ENCODE assay signal across 2 cellular contexts in the genomic region with DNA sequence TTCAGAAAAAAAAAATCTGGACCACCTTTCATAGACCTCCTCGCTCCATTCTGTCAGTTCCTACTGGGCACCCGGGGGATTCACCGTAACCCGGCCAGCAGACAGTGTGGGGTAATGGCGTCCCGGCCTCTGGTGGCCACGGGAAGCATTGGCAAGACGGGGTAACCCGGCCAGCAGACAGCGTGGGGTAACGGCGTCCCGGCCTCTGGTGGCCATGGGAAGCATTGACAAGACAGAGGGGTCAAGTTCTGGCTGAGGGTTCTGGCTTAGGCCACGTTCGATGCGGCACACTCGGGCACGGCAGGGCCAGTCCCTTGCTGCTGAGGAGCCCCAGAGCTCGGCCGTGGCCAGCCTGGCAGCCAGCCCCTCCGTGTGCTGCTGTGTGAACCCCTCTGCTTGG.
TF ChIP-seq lines count a peak whose summit lies in the region.

No MANE protein-coding gene starts in this region.

TF ChIP-seq in HEK293, 187 proteins besides CTCF, POLR2A, EP300 and RAD21 (continued from another document):
- TF ChIP-seq ZNF670 (tag by site-specific recombination; IDR thresholded peaks at IDR 0.05; ENCODE audit: low read depth) (no peak), ZNF221 (tag by site-specific recombination; IDR thresholded peaks at IDR 0.05; ENCODE audit: borderline replicate concordance) (no peak), ZNF211 (tag by site-specific recombination; IDR thresholded peaks at IDR 0.05; ENCODE audit: low read depth) (no peak), ZNF2 (tag by site-specific recombination; IDR thresholded peaks at IDR 0.05) (no peak)
TF ChIP-seq in HEK293: peak in this region for 0.

TF ChIP-seq in K562, 482 proteins besides CTCF, POLR2A, EP300 and RAD21 (continued from another document):
- TF ChIP-seq NFIX (CRISPR knock-in tag; IDR thresholded peaks at IDR 0.05; ENCODE audit: low read depth) (no peak), MCM7 (IDR thresholded peaks at IDR 0.05) (no peak), E2F3 (CRISPR knock-in tag; IDR thresholded peaks at IDR 0.05) (no peak), CREM (IDR thresholded peaks at IDR 0.05; ENCODE audit: low read depth) (peak; percentile 47), MYNN (IDR thresholded peaks at IDR 0.05) (no peak), MYNN (CRISPR knock-in tag; IDR thresholded peaks at IDR 0.05) (no peak), HDAC3 (IDR thresholded peaks at IDR 0.05; ENCODE audit: borderline replicate concordance, partially characterized antibody) (no peak), POLR2AphosphoS2 (IDR thresholded peaks at IDR 0.05; ENCODE audit: low read length) (no peak), ZNF696 (CRISPR knock-in tag; conservative IDR thresholded peaks at IDR 0.05) (no peak), ZNF551 (CRISPR knock-in tag; IDR thresholded peaks at IDR 0.05) (no peak), SMAD4 (CRISPR knock-in tag; conservative IDR thresholded peaks at IDR 0.05) (no peak), GABPB2 (CRISPR knock-in tag; conservative IDR thresholded peaks at IDR 0.05) (no peak), TCF7 (IDR thresholded peaks at IDR 0.05; ENCODE audit: borderline replicate concordance) (no peak), SMC3 (conservative IDR thresholded peaks at IDR 0.05; ENCODE audit: insufficient read depth, low read depth, low read length) (peak; percentile 45; the same call in 1 of the 2 replicates), EWSR1 (IDR thresholded peaks at IDR 0.05; ENCODE audit: borderline replicate concordance, low read depth, partially characterized antibody) (no peak), ELF4 (CRISPR knock-in tag; IDR thresholded peaks at IDR 0.05) (no peak), BCL6 (CRISPR knock-in tag; IDR thresholded peaks at IDR 0.05) (no peak), CBX1 (IDR thresholded peaks at IDR 0.05; ENCODE audit: low read depth) (0 out of 2 replicates have a peak, but pooled peaks have one; percentile 31), SRSF9 (IDR thresholded peaks at IDR 0.05; ENCODE audit: borderline replicate concordance, low read depth, low read length) (no peak), XRCC5 (IDR thresholded peaks at IDR 0.05; ENCODE audit: low read depth, low read length) (0 out of 2 replicates have a peak, but pooled peaks have one; percentile 38), CCAR2 (IDR thresholded peaks at IDR 0.05; ENCODE audit: low read depth, low read length) (no peak), NBN (IDR thresholded peaks at IDR 0.05; ENCODE audit: low read depth) (no peak), POLR3G (IDR thresholded peaks at IDR 0.05; ENCODE audit: extremely low read depth, insufficient read length, insufficient replicate concordance) (no peak)
- TF ChIP-seq, protein P1, sequence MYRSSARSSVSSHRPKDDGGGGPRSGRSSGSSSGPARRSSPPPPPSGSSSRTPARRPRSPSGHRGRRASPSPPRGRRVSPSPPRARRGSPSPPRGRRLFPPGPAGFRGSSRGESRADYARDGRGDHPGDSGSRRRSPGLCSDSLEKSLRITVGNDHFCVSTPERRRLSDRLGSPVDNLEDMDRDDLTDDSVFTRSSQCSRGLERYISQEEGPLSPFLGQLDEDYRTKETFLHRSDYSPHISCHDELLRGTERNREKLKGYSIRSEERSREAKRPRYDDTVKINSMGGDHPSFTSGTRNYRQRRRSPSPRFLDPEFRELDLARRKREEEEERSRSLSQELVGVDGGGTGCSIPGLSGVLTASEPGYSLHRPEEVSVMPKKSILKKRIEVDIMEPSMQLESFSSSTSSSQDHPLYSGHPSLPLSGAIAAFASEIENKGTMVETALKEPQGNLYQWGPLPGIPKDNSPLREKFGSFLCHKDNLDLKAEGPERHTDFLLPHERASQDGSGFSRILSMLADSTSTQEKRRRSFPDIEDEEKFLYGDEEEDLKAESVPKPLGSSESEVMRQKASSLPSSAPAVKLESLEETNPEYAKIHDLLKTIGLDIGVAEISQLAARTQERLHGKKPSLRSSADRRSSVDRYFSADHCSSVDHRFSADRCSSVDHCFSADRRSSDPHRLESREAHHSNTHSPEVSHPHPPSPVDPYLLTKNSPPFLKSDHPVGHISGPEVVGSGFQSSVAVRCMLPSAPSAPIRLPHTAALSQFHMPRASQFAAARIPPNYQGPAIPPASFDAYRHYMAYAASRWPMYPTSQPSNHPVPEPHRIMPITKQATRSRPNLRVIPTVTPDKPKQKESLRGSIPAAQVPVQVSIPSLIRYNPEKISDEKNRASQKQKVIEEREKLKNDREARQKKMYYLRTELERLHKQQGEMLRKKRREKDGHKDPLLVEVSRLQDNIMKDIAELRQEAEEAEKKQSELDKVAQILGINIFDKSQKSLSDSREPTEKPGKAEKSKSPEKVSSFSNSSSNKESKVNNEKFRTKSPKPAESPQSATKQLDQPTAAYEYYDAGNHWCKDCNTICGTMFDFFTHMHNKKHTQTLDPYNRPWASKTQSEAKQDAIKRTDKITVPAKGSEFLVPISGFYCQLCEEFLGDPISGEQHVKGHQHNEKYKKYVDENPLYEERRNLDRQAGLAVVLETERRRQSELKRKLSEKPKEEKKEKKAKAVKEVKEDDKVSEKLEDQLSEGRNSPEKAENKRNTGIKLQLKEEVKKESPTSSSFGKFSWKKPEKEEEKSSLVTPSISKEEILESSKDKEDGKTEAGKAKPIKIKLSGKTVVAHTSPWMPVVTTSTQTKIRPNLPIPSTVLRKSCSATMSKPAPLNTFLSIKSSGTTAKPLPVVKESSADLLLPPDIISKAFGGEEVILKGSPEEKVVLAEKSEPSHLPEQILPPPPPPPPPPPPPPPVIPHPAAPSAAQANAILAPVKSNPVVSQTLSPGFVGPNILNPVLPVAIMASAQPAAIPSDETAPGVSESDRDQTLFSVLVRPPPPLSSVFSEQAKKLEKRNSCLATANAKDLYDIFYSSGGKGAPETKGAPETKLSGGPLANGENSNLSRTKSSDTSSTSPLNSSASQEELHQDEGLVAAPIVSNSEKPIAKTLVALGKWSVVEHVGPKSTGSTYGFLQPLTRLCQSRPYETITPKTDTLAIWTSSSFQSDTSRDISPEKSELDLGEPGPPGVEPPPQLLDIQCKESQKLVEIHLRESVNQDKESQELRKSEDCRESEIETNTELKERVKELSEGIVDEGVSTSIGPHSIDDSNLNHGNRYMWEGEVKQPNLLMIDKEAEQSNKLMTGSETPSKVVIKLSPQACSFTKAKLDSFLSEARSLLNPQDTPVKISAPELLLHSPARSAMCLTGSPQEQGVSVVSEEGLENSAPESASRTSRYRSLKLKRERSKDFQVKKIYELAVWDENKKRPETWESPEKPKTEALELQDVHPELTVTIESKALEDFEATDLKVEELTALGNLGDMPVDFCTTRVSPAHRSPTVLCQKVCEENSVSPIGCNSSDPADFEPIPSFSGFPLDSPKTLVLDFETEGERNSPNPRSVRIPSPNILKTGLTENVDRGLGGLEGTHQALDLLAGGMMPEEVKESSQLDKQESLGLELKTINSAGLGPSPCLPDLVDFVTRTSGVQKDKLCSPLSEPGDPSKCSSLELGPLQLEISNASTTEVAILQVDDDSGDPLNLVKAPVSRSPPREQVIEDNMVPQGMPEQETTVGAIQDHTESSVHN (IDR thresholded peaks at IDR 0.05; ENCODE audit: borderline replicate concordance in 1 of 2, low read depth in 1 of 2) = no peak
- TF ChIP-seq, protein P2, sequence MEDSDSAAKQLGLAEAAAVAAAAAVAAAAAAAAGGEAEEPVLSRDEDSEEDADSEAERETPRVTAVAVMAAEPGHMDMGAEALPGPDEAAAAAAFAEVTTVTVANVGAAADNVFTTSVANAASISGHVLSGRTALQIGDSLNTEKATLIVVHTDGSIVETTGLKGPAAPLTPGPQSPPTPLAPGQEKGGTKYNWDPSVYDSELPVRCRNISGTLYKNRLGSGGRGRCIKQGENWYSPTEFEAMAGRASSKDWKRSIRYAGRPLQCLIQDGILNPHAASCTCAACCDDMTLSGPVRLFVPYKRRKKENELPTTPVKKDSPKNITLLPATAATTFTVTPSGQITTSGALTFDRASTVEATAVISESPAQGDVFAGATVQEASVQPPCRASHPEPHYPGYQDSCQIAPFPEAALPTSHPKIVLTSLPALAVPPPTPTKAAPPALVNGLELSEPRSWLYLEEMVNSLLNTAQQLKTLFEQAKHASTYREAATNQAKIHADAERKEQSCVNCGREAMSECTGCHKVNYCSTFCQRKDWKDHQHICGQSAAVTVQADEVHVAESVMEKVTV (CRISPR knock-in tag; IDR thresholded peaks at IDR 0.05) = 0 out of 2 replicates have a peak, but pooled peaks have one; percentile 9
- TF ChIP-seq, protein P3, sequence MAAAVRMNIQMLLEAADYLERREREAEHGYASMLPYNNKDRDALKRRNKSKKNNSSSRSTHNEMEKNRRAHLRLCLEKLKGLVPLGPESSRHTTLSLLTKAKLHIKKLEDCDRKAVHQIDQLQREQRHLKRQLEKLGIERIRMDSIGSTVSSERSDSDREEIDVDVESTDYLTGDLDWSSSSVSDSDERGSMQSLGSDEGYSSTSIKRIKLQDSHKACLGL (CRISPR knock-in tag; IDR thresholded peaks at IDR 0.05; ENCODE audit: borderline replicate concordance, poor library complexity, severe bottlenecking) = no peak
- TF ChIP-seq, protein P4, sequence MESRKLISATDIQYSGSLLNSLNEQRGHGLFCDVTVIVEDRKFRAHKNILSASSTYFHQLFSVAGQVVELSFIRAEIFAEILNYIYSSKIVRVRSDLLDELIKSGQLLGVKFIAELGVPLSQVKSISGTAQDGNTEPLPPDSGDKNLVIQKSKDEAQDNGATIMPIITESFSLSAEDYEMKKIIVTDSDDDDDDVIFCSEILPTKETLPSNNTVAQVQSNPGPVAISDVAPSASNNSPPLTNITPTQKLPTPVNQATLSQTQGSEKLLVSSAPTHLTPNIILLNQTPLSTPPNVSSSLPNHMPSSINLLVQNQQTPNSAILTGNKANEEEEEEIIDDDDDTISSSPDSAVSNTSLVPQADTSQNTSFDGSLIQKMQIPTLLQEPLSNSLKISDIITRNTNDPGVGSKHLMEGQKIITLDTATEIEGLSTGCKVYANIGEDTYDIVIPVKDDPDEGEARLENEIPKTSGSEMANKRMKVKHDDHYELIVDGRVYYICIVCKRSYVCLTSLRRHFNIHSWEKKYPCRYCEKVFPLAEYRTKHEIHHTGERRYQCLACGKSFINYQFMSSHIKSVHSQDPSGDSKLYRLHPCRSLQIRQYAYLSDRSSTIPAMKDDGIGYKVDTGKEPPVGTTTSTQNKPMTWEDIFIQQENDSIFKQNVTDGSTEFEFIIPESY (CRISPR knock-in tag; IDR thresholded peaks at IDR 0.05) = no peak
